In genomic region chr13:27194895-27195764, GRCh38 we compare ENCODE assay signal across 12 cellular contexts. TPM values are rescaled to one million over a fixed set of nuclear protein-coding genes. Genes with fewer than 3 reads are reported as not detected.
A peak's percentile ranks its signal among the peaks of the same experiment; 100 is the strongest.
DNase-seq lines count a peak whose midpoint lies in the region; ATAC-seq and TF ChIP-seq lines count a peak whose summit lies in the region.
"Had no signal": no experiment of that assay in that cellular context is flagged by ENCODE, and none has a peak within 500 bp of the region (broad histone marks: within the 10 kb centered on the region; RNA-seq: fewer than 3 reads in every experiment).

No MANE protein-coding gene starts in this region.

- no peak overlapping the region for H3K4me3 Mint-ChIP-seq in activated T-cell treated with anti-CD3 and anti-CD28 coated beads, Interleukin-2, amount 50 U/mL, for 4 hours
- no peak overlapping the region for H3K4me3 Mint-ChIP-seq in activated T-cell treated with anti-CD3 and anti-CD28 coated beads, Interleukin-2, amount 50 U/mL, for 24 hours
- peak overlapping the region; percentile 9 for H3K4me3 Mint-ChIP-seq in stimulated activated effector memory CD8-positive, alpha-beta T cell treated with anti-CD3 and anti-CD28 coated beads, Interleukin-12 subunit alpha, Interleukin-12 subunit beta, amount 100 ng/mL, for 72 hours
- H3K4me3 Mint-ChIP-seq: activated naive CD4-positive, alpha-beta T cell treated with anti-CD3 and anti-CD28 coated beads for 36 hours; mesothelial cell of epicardium had no signal

- 0 out of 2 replicates have a peak, but pooled peaks cover 7% of the 10 kb centered on the region for H3K4me1 ChIP-seq in SJCRH30

- H3K4me1 Mint-ChIP-seq in activated T-cell treated with anti-CD3 and anti-CD28 coated beads, Interleukin-2, amount 50 U/mL, for 4 hours (ENCODE audit: low read depth): no peaks in the 10 kb centered on the region
- H3K4me1 Mint-ChIP-seq in activated T-cell treated with anti-CD3 and anti-CD28 coated beads, Interleukin-2, amount 50 U/mL, for 24 hours (ENCODE audit: low read depth): peaks cover 26% of the 10 kb centered on the region
- H3K4me1 Mint-ChIP-seq in stimulated activated effector memory CD8-positive, alpha-beta T cell treated with anti-CD3 and anti-CD28 coated beads, Interleukin-12 subunit alpha, Interleukin-12 subunit beta, amount 100 ng/mL, for 72 hours: peaks cover 42% of the 10 kb centered on the region

- H3K27ac Mint-ChIP-seq in activated T-cell treated with anti-CD3 and anti-CD28 coated beads, Interleukin-2, amount 50 U/mL, for 24 hours: no peak overlapping the region
- peak overlapping the region; percentile 0 for H3K27ac Mint-ChIP-seq in stimulated activated effector memory CD8-positive, alpha-beta T cell treated with anti-CD3 and anti-CD28 coated beads, Interleukin-12 subunit alpha, Interleukin-12 subunit beta, amount 100 ng/mL, for 72 hours
- H3K27ac Mint-ChIP-seq: activated naive CD4-positive, alpha-beta T cell treated with anti-CD3 and anti-CD28 coated beads for 36 hours; mesothelial cell of epicardium had no signal

- peaks cover 10% of the 10 kb centered on the region for H3K9me3 Mint-ChIP-seq in activated T-cell treated with anti-CD3 and anti-CD28 coated beads, Interleukin-2, amount 50 U/mL, for 4 hours
- no peaks in the 10 kb centered on the region for H3K9me3 Mint-ChIP-seq in activated T-cell treated with anti-CD3 and anti-CD28 coated beads, Interleukin-2, amount 50 U/mL, for 24 hours
- no peaks in the 10 kb centered on the region for H3K9me3 Mint-ChIP-seq in stimulated activated effector memory CD8-positive, alpha-beta T cell treated with anti-CD3 and anti-CD28 coated beads, Interleukin-12 subunit alpha, Interleukin-12 subunit beta, amount 100 ng/mL, for 72 hours

- TF ChIP-seq CTCF in fibroblast of mammary gland (conservative IDR thresholded peaks at IDR 0.05; ENCODE audit: control insufficient read depth, insufficient read depth, low read depth, low read length): peak; percentile 5

- no peaks in the 10 kb centered on the region for H3K36me3 Mint-ChIP-seq in activated T-cell treated with anti-CD3 and anti-CD28 coated beads, Interleukin-2, amount 50 U/mL, for 4 hours (ENCODE audit: insufficient read depth)
- H3K36me3 Mint-ChIP-seq in activated T-cell treated with anti-CD3 and anti-CD28 coated beads, Interleukin-2, amount 50 U/mL, for 24 hours (ENCODE audit: low read depth): no peaks in the 10 kb centered on the region
- peaks cover 5% of the 10 kb centered on the region for H3K36me3 Mint-ChIP-seq in stimulated activated effector memory CD8-positive, alpha-beta T cell treated with anti-CD3 and anti-CD28 coated beads, Interleukin-12 subunit alpha, Interleukin-12 subunit beta, amount 100 ng/mL, for 72 hours

- DNase-seq in activated T-cell treated with anti-CD3 and anti-CD28 coated beads, Interleukin-2, amount 50 U/mL, for 4 hours: no peak
- no peak for DNase-seq in activated T-cell treated with anti-CD3 and anti-CD28 coated beads, Interleukin-2, amount 50 U/mL, for 24 hours
- DNase-seq in SJCRH30 (peak; percentile 26 to 48), fibroblast of mammary gland (ENCODE audit: low read depth) (peak; percentile 97), SKM-1 treated with dmso at 0.1 percent for 144 hours (lab: John Stamatoyannopoulos, UW; ENCODE audit: unreplicated experiment) (no peak), NAMALWA (ENCODE audit: low spot score) (no peak)
- DNase-seq in stimulated activated effector memory CD8-positive, alpha-beta T cell treated with anti-CD3 and anti-CD28 coated beads, Interleukin-12 subunit alpha, Interleukin-12 subunit beta, amount 100 ng/mL, for 72 hours (ENCODE audit: low spot score in 2 of 2): peak in 1 of 2 donors; percentile 66
- DNase-seq in stimulated activated naive CD4-positive, alpha-beta T cell treated with Interleukin-2 at 50 U/mL for 16 hours (lab: John Stamatoyannopoulos, UW): no peak
- DNase-seq: activated naive CD4-positive, alpha-beta T cell treated with anti-CD3 and anti-CD28 coated beads for 36 hours; NCI-H748 treated with DMSO at 0.1 percent for 48 hours had no signal

- peaks cover 17% of the 10 kb centered on the region for H3K27me3 Mint-ChIP-seq in activated T-cell treated with anti-CD3 and anti-CD28 coated beads, Interleukin-2, amount 50 U/mL, for 4 hours (ENCODE audit: low read depth)
- peaks cover 27% of the 10 kb centered on the region for H3K27me3 Mint-ChIP-seq in activated T-cell treated with anti-CD3 and anti-CD28 coated beads, Interleukin-2, amount 50 U/mL, for 24 hours

- no peaks in the 10 kb centered on the region for H3K9me3 ChIP-seq in SJCRH30 (replicated peaks)

- H3K36me3 ChIP-seq in SJCRH30: no peaks in the 10 kb centered on the region

- peak; percentile 67 to 69 for ATAC-seq in activated T-cell treated with anti-CD3 and anti-CD28 coated beads, Interleukin-2, amount 50 U/mL, for 4 hours
- ATAC-seq in stimulated activated effector memory CD8-positive, alpha-beta T cell treated with anti-CD3 and anti-CD28 coated beads, Interleukin-12 subunit alpha, Interleukin-12 subunit beta, amount 100 ng/mL, for 72 hours: peak; percentile 94

- H3K27me3 ChIP-seq in SJCRH30: peaks cover 6% of the 10 kb centered on the region; the same call in 1 of the 2 replicates

- H3K4me3 ChIP-seq in SJCRH30 (no peak overlapping the region), fibroblast of mammary gland (ENCODE audit: control insufficient read depth, low read depth, low read length) (no peak overlapping the region)

- no peak overlapping the region for H3K27ac ChIP-seq in SJCRH30
- H3K27ac ChIP-seq: C4-2B had no signal

RNA-seq across cellular contexts. Expression of gene USP12, which starts 23.5 kb away (rescaled TPM):
- 10 to 100 TPM; 48.0 to 60.7 (median 51.1) TPM for total RNA-seq in activated T-cell treated with anti-CD3 and anti-CD28 coated beads, Interleukin-2, amount 50 U/mL, for 4 hours
- 32.0 and 34.2 TPM in 2 replicates for total RNA-seq in SJCRH30 (2014; rRNA removed; shearing (Covaris generic))

RNA-seq across cellular contexts. Expression of gene RPL21, which starts 56.2 kb away (rescaled TPM):
- total RNA-seq in activated T-cell treated with anti-CD3 and anti-CD28 coated beads, Interleukin-2, amount 50 U/mL, for 4 hours: 1,000 to 10,000 TPM; 1,554 to 1,640 (median 1,611) TPM
- 2,116 and 2,164 TPM in 2 replicates for total RNA-seq in SJCRH30 (2014; rRNA removed; shearing (Covaris generic))

Comparison
In these comparisons a context has a peak if more than half of its experiments do, and no peak if none do; other contexts are left out.
1. DNase-seq: peak in SJCRH30 (2 of 2) and fibroblast of mammary gland (single experiment); none in activated T-cell treated with anti-CD3 and anti-CD28 coated beads, Interleukin-2, amount 50 U/mL, for 4 hours (single experiment), activated T-cell treated with anti-CD3 and anti-CD28 coated beads, Interleukin-2, amount 50 U/mL, for 24 hours (single experiment), SKM-1 treated with dmso at 0.1 percent for 144 hours (single experiment), NAMALWA (single experiment) and stimulated activated naive CD4-positive, alpha-beta T cell treated with Interleukin-2 at 50 U/mL for 16 hours (single experiment).